21 cellular contexts compared by ENCODE assay signal in the genomic region with DNA sequence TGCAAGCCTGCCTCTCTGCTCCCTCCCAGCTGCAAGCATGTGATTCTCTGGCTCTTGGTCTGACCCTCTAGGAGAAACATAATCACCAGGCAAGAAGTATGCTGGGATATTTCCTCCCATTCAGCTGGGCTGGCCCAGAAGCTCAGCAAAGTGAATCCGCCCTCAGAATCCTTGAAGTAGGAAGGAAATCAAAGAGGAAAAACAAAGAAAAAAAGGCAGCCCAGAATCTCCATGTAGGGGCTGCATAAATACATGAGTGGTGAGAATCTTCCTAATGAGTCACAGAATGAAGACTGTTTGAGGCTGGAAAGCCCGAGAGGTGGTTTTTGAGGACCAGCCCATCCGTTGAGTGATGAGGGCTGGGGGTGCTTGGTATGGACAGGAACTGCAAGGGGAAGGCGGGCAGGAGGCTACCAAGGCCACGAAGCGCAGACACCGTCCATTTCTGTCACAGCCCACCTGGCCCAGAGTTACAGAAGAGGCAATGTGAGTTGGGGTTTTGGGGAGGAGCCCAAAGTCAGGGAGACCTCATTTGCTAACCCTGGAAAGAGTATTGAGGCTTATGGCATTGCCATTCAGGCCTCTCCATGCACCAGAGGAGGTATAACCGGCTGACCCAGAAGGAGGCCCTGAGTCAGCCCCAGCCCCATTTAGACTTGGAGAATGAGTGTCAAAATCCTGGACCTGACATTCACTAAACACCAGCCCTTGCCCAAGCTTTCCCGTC. TPM values are rescaled to one million over a fixed set of nuclear protein-coding genes. Genes with fewer than 3 reads are reported as not detected.
DNase-seq lines count a peak whose midpoint lies in the region; ATAC-seq, FAIRE-seq and TF ChIP-seq lines count a peak whose summit lies in the region.
"Had no signal": no experiment of that assay in that cellular context is flagged by ENCODE, and none has a peak within 500 bp of the region (broad histone marks: within the 10 kb centered on the region; RNA-seq: fewer than 3 reads in every experiment).

No MANE protein-coding gene starts in this region.

- H3K27me3 Mint-ChIP-seq in activated CD8-positive, alpha-beta memory T cell treated with anti-CD3 and anti-CD28 coated beads, Interleukin-2, amount 10 ng/mL, durations not matched to agents 7 days and 5 days, result no peaks in the 10 kb centered on the region
- H3K27me3 Mint-ChIP-seq: naive thymus-derived CD8-positive, alpha-beta T cell had no signal

- intact Hi-C loops in lower lobe of right lung (cut with DNase I), result no loop called here

- H3K27ac Mint-ChIP-seq in activated CD8-positive, alpha-beta memory T cell treated with anti-CD3 and anti-CD28 coated beads, Interleukin-2, amount 10 ng/mL, durations not matched to agents 7 days and 5 days, result peak overlapping the region; percentile 30

- no peaks in the 10 kb centered on the region for H3K27me3 ChIP-seq in lower lobe of right lung (ENCODE audit: low read depth)
- H3K27me3 ChIP-seq in thoracic aorta (replicated peaks; ENCODE audit: insufficient read depth), result no peaks in the 10 kb centered on the region
- H3K27me3 ChIP-seq: adrenal gland, gastrocnemius medialis, MG63 had no signal

- TF ChIP-seq CTCF in lower lobe of right lung (IDR thresholded peaks at IDR 0.05), result no peak
- no peak for TF ChIP-seq CTCF in thoracic aorta (IDR thresholded peaks at IDR 0.05)

- in situ Hi-C loops in G401 (cut with HindIII; ENCODE audit: low sequenced_read_pairs), result no loop called here

- H3K36me3 Mint-ChIP-seq in activated CD8-positive, alpha-beta memory T cell treated with anti-CD3 and anti-CD28 coated beads, Interleukin-2, amount 10 ng/mL, durations not matched to agents 7 days and 5 days, result peaks cover 12% of the 10 kb centered on the region
- H3K36me3 Mint-ChIP-seq: naive thymus-derived CD8-positive, alpha-beta T cell had no signal

- peaks cover 56% of the 10 kb centered on the region for H3K4me1 Mint-ChIP-seq in activated CD8-positive, alpha-beta memory T cell treated with anti-CD3 and anti-CD28 coated beads, Interleukin-2, amount 10 ng/mL, durations not matched to agents 7 days and 5 days

- peak overlapping the region; percentile 28 for H3K27ac ChIP-seq in lower lobe of right lung
- H3K27ac ChIP-seq in thoracic aorta, result peak overlapping the region; percentile 43 to 57

- peaks cover 31% of the 10 kb centered on the region for H3K4me1 ChIP-seq in lower lobe of right lung
- H3K4me1 ChIP-seq in thoracic aorta (ENCODE audit: control insufficient read depth in 1 of 2, low read depth in 2 of 2), result peaks cover 5 to 25% of the 10 kb centered on the region in 2 donors
- H3K4me1 ChIP-seq: Caco-2, gastrocnemius medialis had no signal

- H3K9me3 Mint-ChIP-seq in activated CD8-positive, alpha-beta memory T cell treated with anti-CD3 and anti-CD28 coated beads, Interleukin-2, amount 10 ng/mL, durations not matched to agents 7 days and 5 days (ENCODE audit: low read depth), result no peaks in the 10 kb centered on the region
- H3K9me3 Mint-ChIP-seq: naive thymus-derived CD8-positive, alpha-beta T cell had no signal

- ATAC-seq in activated CD8-positive, alpha-beta memory T cell treated with anti-CD3 and anti-CD28 coated beads, Interleukin-2, amount 10 ng/mL, durations not matched to agents 7 days and 5 days, result no peak
- ATAC-seq in lower lobe of right lung (no peak), thoracic aorta (ENCODE audit: insufficient number of reproducible peaks, low FRiP score, low read depth) (no peak)
- ATAC-seq: gastrocnemius medialis; left colon; naive thymus-derived CD8-positive, alpha-beta T cell had no signal

- no peak for FAIRE-seq in urothelium cell line (lab: Jason Lieb, UNC)

- H3K4me3 ChIP-seq in lower lobe of right lung (no peak overlapping the region), thoracic aorta (no peak overlapping the region)
- H3K4me3 ChIP-seq: adrenal gland, gastrocnemius medialis, MG63, skin epidermis had no signal

- H3K4me3 Mint-ChIP-seq in activated CD8-positive, alpha-beta memory T cell treated with anti-CD3 and anti-CD28 coated beads, Interleukin-2, amount 10 ng/mL, durations not matched to agents 7 days and 5 days, result no peak overlapping the region
- H3K4me3 Mint-ChIP-seq: naive thymus-derived CD8-positive, alpha-beta T cell had no signal

- H3K36me3 ChIP-seq in lower lobe of right lung, result no peaks in the 10 kb centered on the region
- peaks cover 4% of the 10 kb centered on the region for H3K36me3 ChIP-seq in thoracic aorta
- H3K36me3 ChIP-seq: gastrocnemius medialis, MG63 had no signal

- H3K9me3 ChIP-seq in lower lobe of right lung (no peaks in the 10 kb centered on the region), thoracic aorta (no peaks in the 10 kb centered on the region)
- H3K9me3 ChIP-seq: adrenal gland, Caco-2, gastrocnemius medialis, MG63 had no signal

- no peak for DNase-seq in activated CD8-positive, alpha-beta memory T cell treated with anti-CD3 and anti-CD28 coated beads, Interleukin-2, amount 10 ng/mL, durations not matched to agents 7 days and 5 days
- DNase-seq in activated CD8-positive, alpha-beta memory T cell treated with anti-CD3 and anti-CD28 coated beads for 24 hours, result no peak
- DNase-seq in astrocyte of the hippocampus (ENCODE audit: low read depth, low spot score), result peak; percentile 24
- DNase-seq in lower lobe of right lung, result no peak
- DNase-seq in thoracic aorta (ENCODE audit: low spot score), result no peak
- DNase-seq in NOMO-1 (lab: John Stamatoyannopoulos, UW; ENCODE audit: unreplicated experiment in 2 of 2), result no peak
- DNase-seq in G401 (ENCODE audit: low spot score), result no peak
- DNase-seq in urothelium cell line (ENCODE audit: low spot score), result no peak
- DNase-seq: ACHN; activated CD8-positive, alpha-beta memory T cell treated with anti-CD3 and anti-CD28 coated beads, Interleukin-2, amount 50 U/mL, for 4 hours; Caco-2; effector CD8-positive, alpha-beta T cell; gastrocnemius medialis; HCEC 1CT; left colon; MG63; naive thymus-derived CD8-positive, alpha-beta T cell; NCI-H2171; substantia nigra had no signal

- CTCF ChIA-PET in activated CD8-positive, alpha-beta memory T cell treated with anti-CD3 and anti-CD28 coated beads, Interleukin-2, amount 10 ng/mL, durations not matched to agents 7 days and 5 days (lab: Charles Lee), result interaction anchor here (1.3 kb wide), 1 partner anchor 21 kb away, joined by 4 read pairs; no protein-coding TSS in a partner anchor

RNA-seq across cellular contexts. Expression of a gene that starts 33.4 kb away (rescaled TPM):
- total RNA-seq in activated CD8-positive, alpha-beta memory T cell treated with anti-CD3 and anti-CD28 coated beads, Interleukin-2, amount 10 ng/mL, durations not matched to agents 7 days and 5 days, result 10 to 100 TPM; 72.5 to 78.0 TPM
- 78.8 TPM for total RNA-seq in lower lobe of right lung
- 10 to 100 TPM; 76.8 to 87.2 TPM for total RNA-seq in thoracic aorta
- 16.2 and 16.9 TPM in 2 replicates for total RNA-seq in G401 (2014; rRNA removed; shearing (Covaris generic))
